33 cellular contexts compared by ENCODE assay signal in the genomic region with DNA sequence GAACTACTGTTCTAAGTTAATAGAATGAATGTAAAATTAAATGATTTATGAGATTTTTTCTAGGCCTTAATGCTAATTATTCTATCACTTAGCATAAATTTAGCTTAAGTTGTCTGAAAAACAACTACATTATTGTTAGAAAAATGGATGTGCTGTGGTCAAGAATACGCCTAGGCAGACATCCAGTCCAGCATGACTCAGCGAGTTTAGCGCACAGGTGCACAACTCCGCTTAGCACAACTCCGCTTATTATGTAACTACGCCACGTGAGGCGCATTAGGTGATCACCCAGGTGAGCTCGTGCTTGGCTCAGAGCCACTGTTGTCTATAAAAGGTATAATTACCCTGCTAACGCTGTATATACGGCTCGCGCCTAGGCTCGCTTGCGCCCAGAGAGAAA.
"Had no signal": no experiment of that assay in that cellular context is flagged by ENCODE, and none has a peak within 500 bp of the region (broad histone marks: within the 10 kb centered on the region; RNA-seq: fewer than 3 reads in every experiment).

No MANE protein-coding gene starts in this region.

- H3K4me1 Mint-ChIP-seq: naive thymus-derived CD4-positive, alpha-beta T cell; stimulated activated memory B cell treated with anti-CD40 and anti-IgM and Interleukin-4, amounts not matched to agents 10 μg/mL and 1 μg/mL and 100 μg/mL, for 72 hours; stimulated activated naive CD8-positive, alpha-beta T cell treated with anti-CD3 and anti-CD28 coated beads, Interleukin-15, amount 100 ng/mL, for 72 hours had no signal

- FAIRE-seq: astrocyte, keratinocyte, pancreas had no signal

- H3K4me3 Mint-ChIP-seq: activated T-cell treated with anti-CD3 and anti-CD28 coated beads, Interleukin-2, amount 50 U/mL, for 24 hours; effector memory CD8-positive, alpha-beta T cell; naive thymus-derived CD4-positive, alpha-beta T cell; stimulated activated memory B cell treated with anti-CD40 and anti-IgM and Interleukin-4, amounts not matched to agents 10 μg/mL and 1 μg/mL and 100 μg/mL, for 72 hours; stimulated activated naive CD8-positive, alpha-beta T cell treated with anti-CD3 and anti-CD28 coated beads, Interleukin-15, amount 100 ng/mL, for 72 hours had no signal

- H3K36me3 ChIP-seq: brain microvascular endothelial cell, pancreas, thyroid gland, upper lobe of left lung, vagina had no signal

- H3K9me3 ChIP-seq: pancreas, psoas muscle, thyroid gland, upper lobe of left lung, vagina had no signal

- H3K27ac Mint-ChIP-seq: activated T-cell treated with anti-CD3 and anti-CD28 coated beads, Interleukin-2, amount 50 U/mL, for 24 hours; effector memory CD8-positive, alpha-beta T cell; naive thymus-derived CD4-positive, alpha-beta T cell; stimulated activated memory B cell treated with anti-CD40 and anti-IgM and Interleukin-4, amounts not matched to agents 10 μg/mL and 1 μg/mL and 100 μg/mL, for 72 hours; stimulated activated naive CD8-positive, alpha-beta T cell treated with anti-CD3 and anti-CD28 coated beads, Interleukin-15, amount 100 ng/mL, for 72 hours had no signal

- H3K27ac ChIP-seq: brain microvascular endothelial cell, pancreas, psoas muscle, thyroid gland, upper lobe of left lung, vagina had no signal

- H3K4me1 ChIP-seq: pancreas, psoas muscle, thyroid gland, upper lobe of left lung, vagina had no signal

- ATAC-seq: effector memory CD8-positive, alpha-beta T cell; left colon; naive thymus-derived CD4-positive, alpha-beta T cell; pancreas; psoas muscle; stimulated activated memory B cell treated with anti-CD40 and anti-IgM and Interleukin-4, amounts not matched to agents 10 μg/mL and 1 μg/mL and 100 μg/mL, for 72 hours; stimulated activated naive CD8-positive, alpha-beta T cell treated with anti-CD3 and anti-CD28 coated beads, Interleukin-15, amount 100 ng/mL, for 72 hours had no signal

- H3K27me3 Mint-ChIP-seq: activated T-cell treated with anti-CD3 and anti-CD28 coated beads, Interleukin-2, amount 50 U/mL, for 24 hours; effector memory CD8-positive, alpha-beta T cell; naive thymus-derived CD4-positive, alpha-beta T cell; stimulated activated memory B cell treated with anti-CD40 and anti-IgM and Interleukin-4, amounts not matched to agents 10 μg/mL and 1 μg/mL and 100 μg/mL, for 72 hours; stimulated activated naive CD8-positive, alpha-beta T cell treated with anti-CD3 and anti-CD28 coated beads, Interleukin-15, amount 100 ng/mL, for 72 hours had no signal

- H3K27me3 ChIP-seq: brain microvascular endothelial cell, pancreas, thyroid gland, upper lobe of left lung, vagina had no signal

- H3K4me3 ChIP-seq: pancreas, psoas muscle, smooth muscle cell, thyroid gland, upper lobe of left lung, vagina had no signal

- DNase-seq: activated CD4-positive, alpha-beta T cell treated with anti-CD3 and anti-CD28 coated beads for 48 hours; activated CD4-positive, alpha-beta T cell treated with anti-CD3 and anti-CD28 coated beads, Interleukin-2, amount 50 U/mL, for 48 hours; activated CD4-positive, CD25-positive, alpha-beta regulatory T cell; activated CD8-positive, alpha-beta memory T cell treated with anti-CD3 and anti-CD28 coated beads, Interleukin-2, amount 50 U/mL, for 48 hours; activated gamma-delta T cell; activated naive CD4-positive, alpha-beta T cell treated with anti-CD3 and anti-CD28 coated beads, Interleukin-2, amount 50 U/mL, for 16 hours; activated T-cell treated with anti-CD3 and anti-CD28 coated beads, Interleukin-2, amount 50 U/mL, for 24 hours; amniotic stem cell; brain microvascular endothelial cell; caudate nucleus; cortex of kidney; effector memory CD8-positive, alpha-beta T cell; erythroblast; head of caudate nucleus; hippocampal formation; left colon; midbrain; naive thymus-derived CD4-positive, alpha-beta T cell; nucleus accumbens; psoas muscle; stimulated activated CD4-positive, alpha-beta T cell treated with anti-CD3 and anti-CD28 coated beads, Interleukin-1b, Interleukin-23, amount 100 ng/mL, for 48 hours; stimulated activated CD4-positive, alpha-beta T cell treated with anti-CD3 and anti-CD28 coated beads, Interleukin-4, amount 100 ng/mL, for 4 hours; stimulated activated CD8-positive, alpha-beta memory T cell treated with anti-CD3 and anti-CD28 coated beads, Interleukin-4, amount 100 ng/mL, for 48 hours; stimulated activated naive CD8-positive, alpha-beta T cell treated with anti-CD3 and anti-CD28 coated beads, Interleukin-15, amount 100 ng/mL, for 72 hours; substantia nigra; thyroid gland had no signal

- H3K36me3 Mint-ChIP-seq: naive thymus-derived CD4-positive, alpha-beta T cell; stimulated activated memory B cell treated with anti-CD40 and anti-IgM and Interleukin-4, amounts not matched to agents 10 μg/mL and 1 μg/mL and 100 μg/mL, for 72 hours had no signal

- H3K9me3 Mint-ChIP-seq: stimulated activated memory B cell treated with anti-CD40 and anti-IgM and Interleukin-4, amounts not matched to agents 10 μg/mL and 1 μg/mL and 100 μg/mL, for 72 hours had no signal
